21 cellular contexts compared by ENCODE assay signal in the genomic region with DNA sequence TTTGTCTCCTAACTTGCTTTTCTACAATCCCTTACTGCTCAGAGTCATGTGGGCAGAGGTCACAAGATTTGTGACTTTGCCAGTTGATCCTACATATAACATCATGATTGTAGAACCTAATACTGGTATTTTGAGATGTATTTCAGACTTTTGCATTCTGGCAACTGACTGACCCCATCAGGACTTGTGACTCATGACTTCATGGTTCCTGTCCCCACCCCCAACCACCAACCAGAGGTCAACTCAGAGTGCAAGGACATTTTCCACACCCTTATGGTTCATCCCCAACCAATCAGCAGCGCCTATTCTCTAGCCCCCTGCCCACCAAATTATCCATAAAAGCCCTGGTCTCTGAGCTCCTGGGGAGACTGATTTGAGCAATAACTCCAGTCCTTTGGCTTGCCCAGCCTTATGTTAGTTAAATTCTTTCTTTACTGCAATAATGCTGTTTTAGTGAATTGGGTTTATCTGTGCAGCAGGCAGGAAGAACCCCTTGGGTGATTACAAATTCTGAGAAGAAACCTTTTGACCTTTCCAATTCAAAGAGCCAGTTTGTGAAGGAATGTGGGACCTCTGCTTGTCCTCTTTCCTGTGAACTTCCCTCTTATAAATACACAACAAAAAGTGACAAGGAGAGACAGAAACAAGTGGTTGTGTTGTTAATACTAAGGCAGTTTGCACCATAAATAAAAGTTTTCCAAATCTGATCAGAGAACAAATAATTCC.
DNase-seq lines count a peak whose midpoint lies in the region; ATAC-seq and TF ChIP-seq lines count a peak whose summit lies in the region.
"Had no signal": no experiment of that assay in that cellular context is flagged by ENCODE, and none has a peak within 500 bp of the region (broad histone marks: within the 10 kb centered on the region; RNA-seq: fewer than 3 reads in every experiment).

No MANE protein-coding gene starts in this region.

- no peak overlapping the region for H3K27ac ChIP-seq in osteoblast (ENCODE audit: low read depth, low read length)
- H3K27ac ChIP-seq: C4-2B, SK-N-MC had no signal

- ATAC-seq in HG02610 (IDR thresholded peaks at IDR 0.05; ENCODE audit: unreplicated experiment): no peak

- no peaks in the 10 kb centered on the region for H3K79me2 ChIP-seq in osteoblast (ENCODE audit: insufficient read depth, low read length)

- no peaks in the 10 kb centered on the region for H3K36me3 ChIP-seq in osteoblast (ENCODE audit: insufficient read depth, low read length)
- H3K36me3 ChIP-seq: MG63 had no signal

- H3K4me3 ChIP-seq in epithelial cell of proximal tubule (ENCODE audit: low read depth, low read length) (no peak overlapping the region), osteoblast (ENCODE audit: insufficient read depth, low read length) (no peak overlapping the region)
- H3K4me3 ChIP-seq: MG63, SK-N-MC had no signal

- no peaks in the 10 kb centered on the region for H3K9me3 ChIP-seq in osteoblast (ENCODE audit: low read depth, low read length)

- H4K20me1 ChIP-seq in osteoblast (ENCODE audit: insufficient read depth, low read length): no peaks in the 10 kb centered on the region

- peaks cover 2% of the 10 kb centered on the region for H3K4me1 ChIP-seq in osteoblast (ENCODE audit: insufficient read depth, low read length)

- peak; percentile 26 for DNase-seq in HCEC 1CT
- peak; percentile 39 for DNase-seq in OCI-M1 (lab: John Stamatoyannopoulos, UW)
- DNase-seq in epithelial cell of proximal tubule (ENCODE audit: low read depth): peak; percentile 2
- DNase-seq in osteoblast (ENCODE audit: insufficient read length, low spot score, missing footprints): no peak
- DNase-seq in NCI-H2081 treated with DMSO at 0.1 percent for 48 hours (lab: John Stamatoyannopoulos, UW): no peak
- no peak for DNase-seq in stimulated activated CD4-positive, alpha-beta T cell treated with anti-CD3 and anti-CD28 coated beads, Interleukin-2, amount 100 ng/mL, for 48 hours
- DNase-seq: AML-193; DND-41; H9; MG63; NCI-H1048; NCI-H1436; NCI-H1930; NCI-H2171; NCI-H446 treated with DMSO at 0.1 percent for 48 hours; NCI-H69; NK-92 treated with Interleukin-12 subunit alpha and Interleukin-12 subunit beta, amount 100 ng/mL, for 24 hours; SHP77 had no signal

- H2AFZ ChIP-seq in osteoblast (ENCODE audit: low read length): peak overlapping the region; percentile 34

- H3K27me3 ChIP-seq in osteoblast (ENCODE audit: insufficient read depth, low read length): no peaks in the 10 kb centered on the region
- H3K27me3 ChIP-seq: MG63 had no signal

- no peak for TF ChIP-seq CTCF in epithelial cell of proximal tubule (conservative IDR thresholded peaks at IDR 0.05; ENCODE audit: low read depth, low read length)
- no peak for TF ChIP-seq CTCF in osteoblast (IDR thresholded peaks at IDR 0.05; ENCODE audit: extremely low read depth, low read depth, low read length)

- no peak overlapping the region for H3K4me2 ChIP-seq in osteoblast (ENCODE audit: insufficient read depth, low read length)

Comparison
In these comparisons a context has a peak if more than half of its experiments do, and no peak if none do; other contexts are left out.
1. DNase-seq: peak in HCEC 1CT (single experiment), OCI-M1 (single experiment) and epithelial cell of proximal tubule (single experiment); none in osteoblast (single experiment), NCI-H2081 treated with DMSO at 0.1 percent for 48 hours (single experiment) and stimulated activated CD4-positive, alpha-beta T cell treated with anti-CD3 and anti-CD28 coated beads, Interleukin-2, amount 100 ng/mL, for 48 hours (0 of 2).